8 cellular contexts compared by ENCODE assay signal in genomic region chr22:39013923-39014722, GRCh38. TPM values are rescaled to one million over a fixed set of nuclear protein-coding genes. Genes with fewer than 3 reads are reported as not detected.
DNase-seq lines count a peak whose midpoint lies in the region; ATAC-seq and TF ChIP-seq lines count a peak whose summit lies in the region.

APOBEC3C (plus strand) TSS chr22:39014257; CDS start chr22:39014363, 106 bp downstream.

- peak within 1 kb of the TSS; percentile 68 for H3K27ac ChIP-seq in effector memory CD4-positive, alpha-beta T cell (ENCODE audit: insufficient read depth, low read length, poor library complexity, severe bottlenecking)

- H3K36me3 Mint-ChIP-seq in activated CD4-positive, alpha-beta memory T cell treated with anti-CD3 and anti-CD28 coated beads, Interleukin-2, amount 10 ng/mL, durations not matched to agents 7 days and 5 days (ENCODE audit: low read depth): peaks cover 26% of the 10 kb centered on the region

- H3K36me3 ChIP-seq in effector memory CD4-positive, alpha-beta T cell (ENCODE audit: control insufficient read depth, insufficient read depth, low read length): peaks cover 9% of the 10 kb centered on the region

- H3K27me3 Mint-ChIP-seq in activated CD4-positive, alpha-beta memory T cell treated with anti-CD3 and anti-CD28 coated beads, Interleukin-2, amount 10 ng/mL, durations not matched to agents 7 days and 5 days: no peaks in the 10 kb centered on the region

- H3K27me3 ChIP-seq in effector memory CD4-positive, alpha-beta T cell (replicated peaks; ENCODE audit: control insufficient read depth, insufficient read depth, low read length, poor library complexity, severe bottlenecking): no peaks in the 10 kb centered on the region

- DNase-seq in NCI-H510A treated with DMSO at 0.1 percent for 48 hours (lab: John Stamatoyannopoulos, UW) (peak; percentile 54), mesenteric fat pad (ENCODE audit: low spot score) (peak; percentile 92), NCI-H2171 (lab: John Stamatoyannopoulos, UW) (no peak)
- peak; percentile 89 for DNase-seq in activated CD4-positive, alpha-beta memory T cell treated with anti-CD3 and anti-CD28 coated beads, Interleukin-2, amount 10 ng/mL, durations not matched to agents 7 days and 5 days
- DNase-seq in effector memory CD4-positive, alpha-beta T cell: peak; percentile 60 to 63 (median 62)
- peak; percentile 66 to 67 for DNase-seq in stimulated activated CD8-positive, alpha-beta memory T cell treated with anti-CD3 and anti-CD28 coated beads, Interleukin-15, amount 100 ng/mL, for 4 hours (ENCODE audit: low read depth in 2 of 2)

- peak within 1 kb of the TSS; percentile 90 for H3K27ac Mint-ChIP-seq in activated CD4-positive, alpha-beta memory T cell treated with anti-CD3 and anti-CD28 coated beads, Interleukin-2, amount 10 ng/mL, durations not matched to agents 7 days and 5 days

- peaks cover 8% of the 10 kb centered on the region for H3K4me1 ChIP-seq in effector memory CD4-positive, alpha-beta T cell (ENCODE audit: control insufficient read depth, insufficient read depth, low read length, poor library complexity, severe bottlenecking)

- no peaks in the 10 kb centered on the region for H3K9me3 ChIP-seq in effector memory CD4-positive, alpha-beta T cell (ENCODE audit: control insufficient read depth, low read length)

- ATAC-seq in HG02642 (IDR thresholded peaks at IDR 0.05; ENCODE audit: poor library complexity, unreplicated experiment): peak; percentile 86

- no peaks in the 10 kb centered on the region for H3K9me3 Mint-ChIP-seq in activated CD4-positive, alpha-beta memory T cell treated with anti-CD3 and anti-CD28 coated beads, Interleukin-2, amount 10 ng/mL, durations not matched to agents 7 days and 5 days

- H3K4me3 Mint-ChIP-seq in activated CD4-positive, alpha-beta memory T cell treated with anti-CD3 and anti-CD28 coated beads, Interleukin-2, amount 10 ng/mL, durations not matched to agents 7 days and 5 days: peak within 1 kb of the TSS; percentile 98

- no peak for TF ChIP-seq CTCF in GM12875 (IDR thresholded peaks at IDR 0.05; ENCODE audit: borderline replicate concordance, insufficient read depth, low read depth, low read length)

- peaks cover 53% of the 10 kb centered on the region for H3K4me1 Mint-ChIP-seq in activated CD4-positive, alpha-beta memory T cell treated with anti-CD3 and anti-CD28 coated beads, Interleukin-2, amount 10 ng/mL, durations not matched to agents 7 days and 5 days

- peak within 1 kb of the TSS; percentile 54 for H3K4me3 ChIP-seq in GM12875 (ENCODE audit: low read depth, low read length)
- peak within 1 kb of the TSS; percentile 49 for H3K4me3 ChIP-seq in effector memory CD4-positive, alpha-beta T cell (ENCODE audit: insufficient read depth, low read depth, low read length, poor library complexity, severe bottlenecking)

- POLR2A ChIA-PET in activated CD4-positive, alpha-beta memory T cell treated with anti-CD3 and anti-CD28 coated beads, Interleukin-2, amount 10 ng/mL, durations not matched to agents 7 days and 5 days (lab: Charles Lee): interaction anchor here (0.8 to 2.4 kb wide), 8 partner anchors 8 to 306 kb away, joined by 3 to 7 read pairs (median 4); partner anchors contain the start of genes CBX6 and RPL3

- CTCF ChIA-PET in activated CD4-positive, alpha-beta memory T cell treated with anti-CD3 and anti-CD28 coated beads, Interleukin-2, amount 10 ng/mL, durations not matched to agents 7 days and 5 days (lab: Charles Lee): interaction anchor here (0.7 to 1.9 kb wide), 4 partner anchors 8 to 58 kb away, joined by 3 to 5 read pairs (median 4); no protein-coding TSS in a partner anchor

RNA-seq across cellular contexts. Expression of gene APOBEC3C, which starts in this region (rescaled TPM):
- total RNA-seq in activated CD4-positive, alpha-beta memory T cell treated with anti-CD3 and anti-CD28 coated beads, Interleukin-2, amount 10 ng/mL, durations not matched to agents 7 days and 5 days: 100 to 1,000 TPM; 146 to 157 TPM
- 13.3 TPM for total RNA-seq in mesenteric fat pad

Comparison
In these comparisons a context has a peak if more than half of its experiments do, and no peak if none do; other contexts are left out.
1. RNA of gene APOBEC3C (total RNA-seq): 146 to 157 TPM in activated CD4-positive, alpha-beta memory T cell treated with anti-CD3 and anti-CD28 coated beads, Interleukin-2, amount 10 ng/mL, durations not matched to agents 7 days and 5 days; 13.3 TPM in mesenteric fat pad (single experiment); every median in the first group is over 10 times any median in the second.